1 cellular context compared by ENCODE assay signal in the genomic region with DNA sequence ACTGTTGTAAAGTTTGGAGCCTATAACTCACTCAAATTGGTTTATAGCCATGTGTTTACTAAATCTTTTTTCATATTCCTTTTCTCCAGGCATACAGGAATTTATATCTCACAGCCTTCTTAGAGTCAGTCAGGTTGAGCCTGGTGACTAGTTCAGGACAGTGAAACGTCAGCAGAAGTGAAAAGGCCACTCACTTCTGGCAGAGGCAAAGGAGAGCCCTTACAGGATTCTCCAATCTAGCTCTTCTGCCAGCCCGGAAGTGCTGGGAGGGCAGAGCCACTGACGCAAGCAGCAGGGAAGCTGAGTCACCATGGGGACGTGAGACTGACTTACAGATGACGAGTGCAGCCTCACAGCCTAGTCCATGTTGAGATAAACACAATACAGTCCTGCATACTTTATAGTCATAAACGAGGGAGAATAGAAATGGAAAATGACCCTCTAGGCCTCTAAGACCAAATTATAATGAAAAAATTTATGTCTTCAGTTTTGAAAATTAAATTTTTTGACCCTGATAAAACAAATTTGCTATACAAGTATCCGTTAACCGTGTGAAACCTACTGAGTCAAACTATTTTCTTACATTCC.
TF ChIP-seq lines count a peak whose summit lies in the region.

No MANE protein-coding gene starts in this region.

TF ChIP-seq in K562, 482 proteins besides CTCF, POLR2A, EP300 and RAD21 (continued from another document and continues in another):
- TF ChIP-seq, protein P1, sequence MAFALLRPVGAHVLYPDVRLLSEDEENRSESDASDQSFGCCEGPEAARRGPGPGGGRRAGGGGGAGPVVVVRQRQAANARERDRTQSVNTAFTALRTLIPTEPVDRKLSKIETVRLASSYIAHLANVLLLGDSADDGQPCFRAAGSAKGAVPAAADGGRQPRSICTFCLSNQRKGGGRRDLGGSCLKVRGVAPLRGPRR (CRISPR knock-in tag; IDR thresholded peaks at IDR 0.05): no peak
- TF ChIP-seq, protein P2, sequence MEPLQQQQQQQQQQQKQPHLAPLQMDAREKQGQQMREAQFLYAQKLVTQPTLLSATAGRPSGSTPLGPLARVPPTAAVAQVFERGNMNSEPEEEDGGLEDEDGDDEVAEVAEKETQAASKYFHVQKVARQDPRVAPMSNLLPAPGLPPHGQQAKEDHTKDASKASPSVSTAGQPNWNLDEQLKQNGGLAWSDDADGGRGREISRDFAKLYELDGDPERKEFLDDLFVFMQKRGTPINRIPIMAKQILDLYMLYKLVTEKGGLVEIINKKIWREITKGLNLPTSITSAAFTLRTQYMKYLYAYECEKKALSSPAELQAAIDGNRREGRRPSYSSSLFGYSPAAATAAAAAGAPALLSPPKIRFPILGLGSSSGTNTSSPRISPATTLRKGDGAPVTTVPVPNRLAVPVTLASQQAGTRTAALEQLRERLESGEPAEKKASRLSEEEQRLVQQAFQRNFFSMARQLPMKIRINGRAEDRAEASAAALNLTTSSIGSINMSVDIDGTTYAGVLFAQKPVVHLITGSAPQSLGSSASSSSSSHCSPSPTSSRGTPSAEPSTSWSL (CRISPR knock-in tag; IDR thresholded peaks at IDR 0.05; ENCODE audit: borderline replicate concordance): no peak
- TF ChIP-seq, protein P3, sequence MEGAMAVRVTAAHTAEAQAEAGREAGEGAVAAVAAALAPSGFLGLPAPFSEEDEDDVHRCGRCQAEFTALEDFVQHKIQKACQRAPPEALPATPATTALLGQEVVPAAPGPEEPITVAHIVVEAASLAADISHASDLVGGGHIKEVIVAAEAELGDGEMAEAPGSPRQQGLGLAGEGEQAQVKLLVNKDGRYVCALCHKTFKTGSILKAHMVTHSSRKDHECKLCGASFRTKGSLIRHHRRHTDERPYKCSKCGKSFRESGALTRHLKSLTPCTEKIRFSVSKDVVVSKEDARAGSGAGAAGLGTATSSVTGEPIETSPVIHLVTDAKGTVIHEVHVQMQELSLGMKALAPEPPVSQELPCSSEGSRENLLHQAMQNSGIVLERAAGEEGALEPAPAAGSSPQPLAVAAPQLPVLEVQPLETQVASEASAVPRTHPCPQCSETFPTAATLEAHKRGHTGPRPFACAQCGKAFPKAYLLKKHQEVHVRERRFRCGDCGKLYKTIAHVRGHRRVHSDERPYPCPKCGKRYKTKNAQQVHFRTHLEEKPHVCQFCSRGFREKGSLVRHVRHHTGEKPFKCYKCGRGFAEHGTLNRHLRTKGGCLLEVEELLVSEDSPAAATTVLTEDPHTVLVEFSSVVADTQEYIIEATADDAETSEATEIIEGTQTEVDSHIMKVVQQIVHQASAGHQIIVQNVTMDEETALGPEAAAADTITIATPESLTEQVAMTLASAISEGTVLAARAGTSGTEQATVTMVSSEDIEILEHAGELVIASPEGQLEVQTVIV (CRISPR knock-in tag; IDR thresholded peaks at IDR 0.05; ENCODE audit: borderline replicate concordance): no peak
- TF ChIP-seq MCM3 (IDR thresholded peaks at IDR 0.05) (no peak), TOE1 (IDR thresholded peaks at IDR 0.05; ENCODE audit: borderline replicate concordance) (peak; percentile 27; the same call in 1 of the 2 replicates), TOE1 (CRISPR knock-in tag; IDR thresholded peaks at IDR 0.05; ENCODE audit: borderline replicate concordance, low read depth) (no peak), FOXJ3 (CRISPR knock-in tag; IDR thresholded peaks at IDR 0.05) (no peak), SMARCA4 (IDR thresholded peaks at IDR 0.05) (peak; percentile 76), SNIP1 (IDR thresholded peaks at IDR 0.05; ENCODE audit: low read depth) (no peak), ZNF830 (CRISPR knock-in tag; IDR thresholded peaks at IDR 0.05) (no peak), ZNF140 (CRISPR knock-in tag; IDR thresholded peaks at IDR 0.05) (no peak), ETS2 (tag; IDR thresholded peaks at IDR 0.05; ENCODE audit: borderline replicate concordance, poor library complexity, severe bottlenecking) (no peak), TARDBP (IDR thresholded peaks at IDR 0.05) (no peak; the same call in 1 of the 2 replicates), TSC22D4 (tag; IDR thresholded peaks at IDR 0.05) (no peak), RCOR1 (IDR thresholded peaks at IDR 0.05; ENCODE audit: borderline replicate concordance in 1 of 2, low read depth in 2 of 2, low read length in 2 of 2) (peak in 1 of 2 experiments; percentile 92; a peak in 2 of 4 replicates), PHF20 (IDR thresholded peaks at IDR 0.05; ENCODE audit: partially characterized antibody) (no peak), SRSF1 (IDR thresholded peaks at IDR 0.05; ENCODE audit: low read depth, low read length) (no peak), SIN3B (IDR thresholded peaks at IDR 0.05; ENCODE audit: low read depth) (no peak), TFAM (CRISPR knock-in tag; conservative IDR thresholded peaks at IDR 0.05) (no peak), ETV6 (IDR thresholded peaks at IDR 0.05; ENCODE audit: borderline replicate concordance in 1 of 2, low read depth in 2 of 2, low read length in 1 of 2) (0 out of 4 replicates have a peak, but pooled peaks of 1 of the 2 experiments have one; percentile 46), ETV6 (CRISPR knock-in tag; IDR thresholded peaks at IDR 0.05; ENCODE audit: borderline replicate concordance) (no peak), SRSF7 (optimal IDR thresholded peaks at IDR 0.05; ENCODE audit: low read depth, low read length) (no peak), SMARCC2 (IDR thresholded peaks at IDR 0.05; ENCODE audit: low read depth) (0 out of 2 replicates have a peak, but pooled peaks have one; percentile 18), L3MBTL2 (IDR thresholded peaks at IDR 0.05) (peak; percentile 53)
- TF ChIP-seq, protein P4, sequence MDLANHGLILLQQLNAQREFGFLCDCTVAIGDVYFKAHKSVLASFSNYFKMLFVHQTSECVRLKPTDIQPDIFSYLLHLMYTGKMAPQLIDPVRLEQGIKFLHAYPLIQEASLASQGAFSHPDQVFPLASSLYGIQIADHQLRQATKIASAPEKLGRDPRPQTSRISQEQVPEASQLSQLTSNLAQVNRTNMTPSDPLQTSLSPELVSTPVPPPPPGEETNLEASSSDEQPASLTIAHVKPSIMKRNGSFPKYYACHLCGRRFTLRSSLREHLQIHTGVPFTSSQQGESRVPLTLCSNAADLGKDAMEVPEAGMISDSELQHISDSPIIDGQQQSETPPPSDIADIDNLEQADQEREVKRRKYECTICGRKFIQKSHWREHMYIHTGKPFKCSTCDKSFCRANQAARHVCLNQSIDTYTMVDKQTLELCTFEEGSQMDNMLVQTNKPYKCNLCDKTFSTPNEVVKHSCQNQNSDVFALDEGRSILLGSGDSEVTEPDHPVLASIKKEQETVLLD (IDR thresholded peaks at IDR 0.05): no peak; the same call in 1 of the 2 replicates
- TF ChIP-seq, protein P5, sequence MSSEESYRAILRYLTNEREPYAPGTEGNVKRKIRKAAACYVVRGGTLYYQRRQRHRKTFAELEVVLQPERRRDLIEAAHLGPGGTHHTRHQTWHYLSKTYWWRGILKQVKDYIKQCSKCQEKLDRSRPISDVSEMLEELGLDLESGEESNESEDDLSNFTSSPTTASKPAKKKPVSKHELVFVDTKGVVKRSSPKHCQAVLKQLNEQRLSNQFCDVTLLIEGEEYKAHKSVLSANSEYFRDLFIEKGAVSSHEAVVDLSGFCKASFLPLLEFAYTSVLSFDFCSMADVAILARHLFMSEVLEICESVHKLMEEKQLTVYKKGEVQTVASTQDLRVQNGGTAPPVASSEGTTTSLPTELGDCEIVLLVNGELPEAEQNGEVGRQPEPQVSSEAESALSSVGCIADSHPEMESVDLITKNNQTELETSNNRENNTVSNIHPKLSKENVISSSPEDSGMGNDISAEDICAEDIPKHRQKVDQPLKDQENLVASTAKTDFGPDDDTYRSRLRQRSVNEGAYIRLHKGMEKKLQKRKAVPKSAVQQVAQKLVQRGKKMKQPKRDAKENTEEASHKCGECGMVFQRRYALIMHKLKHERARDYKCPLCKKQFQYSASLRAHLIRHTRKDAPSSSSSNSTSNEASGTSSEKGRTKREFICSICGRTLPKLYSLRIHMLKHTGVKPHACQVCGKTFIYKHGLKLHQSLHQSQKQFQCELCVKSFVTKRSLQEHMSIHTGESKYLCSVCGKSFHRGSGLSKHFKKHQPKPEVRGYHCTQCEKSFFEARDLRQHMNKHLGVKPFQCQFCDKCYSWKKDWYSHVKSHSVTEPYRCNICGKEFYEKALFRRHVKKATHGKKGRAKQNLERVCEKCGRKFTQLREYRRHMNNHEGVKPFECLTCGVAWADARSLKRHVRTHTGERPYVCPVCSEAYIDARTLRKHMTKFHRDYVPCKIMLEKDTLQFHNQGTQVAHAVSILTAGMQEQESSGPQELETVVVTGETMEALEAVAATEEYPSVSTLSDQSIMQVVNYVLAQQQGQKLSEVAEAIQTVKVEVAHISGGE (CRISPR knock-in tag; IDR thresholded peaks at IDR 0.05): no peak
- TF ChIP-seq, protein P6, sequence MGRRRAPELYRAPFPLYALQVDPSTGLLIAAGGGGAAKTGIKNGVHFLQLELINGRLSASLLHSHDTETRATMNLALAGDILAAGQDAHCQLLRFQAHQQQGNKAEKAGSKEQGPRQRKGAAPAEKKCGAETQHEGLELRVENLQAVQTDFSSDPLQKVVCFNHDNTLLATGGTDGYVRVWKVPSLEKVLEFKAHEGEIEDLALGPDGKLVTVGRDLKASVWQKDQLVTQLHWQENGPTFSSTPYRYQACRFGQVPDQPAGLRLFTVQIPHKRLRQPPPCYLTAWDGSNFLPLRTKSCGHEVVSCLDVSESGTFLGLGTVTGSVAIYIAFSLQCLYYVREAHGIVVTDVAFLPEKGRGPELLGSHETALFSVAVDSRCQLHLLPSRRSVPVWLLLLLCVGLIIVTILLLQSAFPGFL (CRISPR knock-in tag; IDR thresholded peaks at IDR 0.05): no peak
- TF ChIP-seq, protein P7, sequence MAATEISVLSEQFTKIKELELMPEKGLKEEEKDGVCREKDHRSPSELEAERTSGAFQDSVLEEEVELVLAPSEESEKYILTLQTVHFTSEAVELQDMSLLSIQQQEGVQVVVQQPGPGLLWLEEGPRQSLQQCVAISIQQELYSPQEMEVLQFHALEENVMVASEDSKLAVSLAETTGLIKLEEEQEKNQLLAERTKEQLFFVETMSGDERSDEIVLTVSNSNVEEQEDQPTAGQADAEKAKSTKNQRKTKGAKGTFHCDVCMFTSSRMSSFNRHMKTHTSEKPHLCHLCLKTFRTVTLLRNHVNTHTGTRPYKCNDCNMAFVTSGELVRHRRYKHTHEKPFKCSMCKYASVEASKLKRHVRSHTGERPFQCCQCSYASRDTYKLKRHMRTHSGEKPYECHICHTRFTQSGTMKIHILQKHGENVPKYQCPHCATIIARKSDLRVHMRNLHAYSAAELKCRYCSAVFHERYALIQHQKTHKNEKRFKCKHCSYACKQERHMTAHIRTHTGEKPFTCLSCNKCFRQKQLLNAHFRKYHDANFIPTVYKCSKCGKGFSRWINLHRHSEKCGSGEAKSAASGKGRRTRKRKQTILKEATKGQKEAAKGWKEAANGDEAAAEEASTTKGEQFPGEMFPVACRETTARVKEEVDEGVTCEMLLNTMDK (IDR thresholded peaks at IDR 0.05; ENCODE audit: borderline replicate concordance, insufficient read depth, low read depth, low read length, poor library complexity, severe bottlenecking): no peak
- TF ChIP-seq, protein P8, sequence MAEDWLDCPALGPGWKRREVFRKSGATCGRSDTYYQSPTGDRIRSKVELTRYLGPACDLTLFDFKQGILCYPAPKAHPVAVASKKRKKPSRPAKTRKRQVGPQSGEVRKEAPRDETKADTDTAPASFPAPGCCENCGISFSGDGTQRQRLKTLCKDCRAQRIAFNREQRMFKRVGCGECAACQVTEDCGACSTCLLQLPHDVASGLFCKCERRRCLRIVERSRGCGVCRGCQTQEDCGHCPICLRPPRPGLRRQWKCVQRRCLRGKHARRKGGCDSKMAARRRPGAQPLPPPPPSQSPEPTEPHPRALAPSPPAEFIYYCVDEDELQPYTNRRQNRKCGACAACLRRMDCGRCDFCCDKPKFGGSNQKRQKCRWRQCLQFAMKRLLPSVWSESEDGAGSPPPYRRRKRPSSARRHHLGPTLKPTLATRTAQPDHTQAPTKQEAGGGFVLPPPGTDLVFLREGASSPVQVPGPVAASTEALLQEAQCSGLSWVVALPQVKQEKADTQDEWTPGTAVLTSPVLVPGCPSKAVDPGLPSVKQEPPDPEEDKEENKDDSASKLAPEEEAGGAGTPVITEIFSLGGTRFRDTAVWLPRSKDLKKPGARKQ (CRISPR knock-in tag; IDR thresholded peaks at IDR 0.05): no peak
- TF ChIP-seq, protein P9, sequence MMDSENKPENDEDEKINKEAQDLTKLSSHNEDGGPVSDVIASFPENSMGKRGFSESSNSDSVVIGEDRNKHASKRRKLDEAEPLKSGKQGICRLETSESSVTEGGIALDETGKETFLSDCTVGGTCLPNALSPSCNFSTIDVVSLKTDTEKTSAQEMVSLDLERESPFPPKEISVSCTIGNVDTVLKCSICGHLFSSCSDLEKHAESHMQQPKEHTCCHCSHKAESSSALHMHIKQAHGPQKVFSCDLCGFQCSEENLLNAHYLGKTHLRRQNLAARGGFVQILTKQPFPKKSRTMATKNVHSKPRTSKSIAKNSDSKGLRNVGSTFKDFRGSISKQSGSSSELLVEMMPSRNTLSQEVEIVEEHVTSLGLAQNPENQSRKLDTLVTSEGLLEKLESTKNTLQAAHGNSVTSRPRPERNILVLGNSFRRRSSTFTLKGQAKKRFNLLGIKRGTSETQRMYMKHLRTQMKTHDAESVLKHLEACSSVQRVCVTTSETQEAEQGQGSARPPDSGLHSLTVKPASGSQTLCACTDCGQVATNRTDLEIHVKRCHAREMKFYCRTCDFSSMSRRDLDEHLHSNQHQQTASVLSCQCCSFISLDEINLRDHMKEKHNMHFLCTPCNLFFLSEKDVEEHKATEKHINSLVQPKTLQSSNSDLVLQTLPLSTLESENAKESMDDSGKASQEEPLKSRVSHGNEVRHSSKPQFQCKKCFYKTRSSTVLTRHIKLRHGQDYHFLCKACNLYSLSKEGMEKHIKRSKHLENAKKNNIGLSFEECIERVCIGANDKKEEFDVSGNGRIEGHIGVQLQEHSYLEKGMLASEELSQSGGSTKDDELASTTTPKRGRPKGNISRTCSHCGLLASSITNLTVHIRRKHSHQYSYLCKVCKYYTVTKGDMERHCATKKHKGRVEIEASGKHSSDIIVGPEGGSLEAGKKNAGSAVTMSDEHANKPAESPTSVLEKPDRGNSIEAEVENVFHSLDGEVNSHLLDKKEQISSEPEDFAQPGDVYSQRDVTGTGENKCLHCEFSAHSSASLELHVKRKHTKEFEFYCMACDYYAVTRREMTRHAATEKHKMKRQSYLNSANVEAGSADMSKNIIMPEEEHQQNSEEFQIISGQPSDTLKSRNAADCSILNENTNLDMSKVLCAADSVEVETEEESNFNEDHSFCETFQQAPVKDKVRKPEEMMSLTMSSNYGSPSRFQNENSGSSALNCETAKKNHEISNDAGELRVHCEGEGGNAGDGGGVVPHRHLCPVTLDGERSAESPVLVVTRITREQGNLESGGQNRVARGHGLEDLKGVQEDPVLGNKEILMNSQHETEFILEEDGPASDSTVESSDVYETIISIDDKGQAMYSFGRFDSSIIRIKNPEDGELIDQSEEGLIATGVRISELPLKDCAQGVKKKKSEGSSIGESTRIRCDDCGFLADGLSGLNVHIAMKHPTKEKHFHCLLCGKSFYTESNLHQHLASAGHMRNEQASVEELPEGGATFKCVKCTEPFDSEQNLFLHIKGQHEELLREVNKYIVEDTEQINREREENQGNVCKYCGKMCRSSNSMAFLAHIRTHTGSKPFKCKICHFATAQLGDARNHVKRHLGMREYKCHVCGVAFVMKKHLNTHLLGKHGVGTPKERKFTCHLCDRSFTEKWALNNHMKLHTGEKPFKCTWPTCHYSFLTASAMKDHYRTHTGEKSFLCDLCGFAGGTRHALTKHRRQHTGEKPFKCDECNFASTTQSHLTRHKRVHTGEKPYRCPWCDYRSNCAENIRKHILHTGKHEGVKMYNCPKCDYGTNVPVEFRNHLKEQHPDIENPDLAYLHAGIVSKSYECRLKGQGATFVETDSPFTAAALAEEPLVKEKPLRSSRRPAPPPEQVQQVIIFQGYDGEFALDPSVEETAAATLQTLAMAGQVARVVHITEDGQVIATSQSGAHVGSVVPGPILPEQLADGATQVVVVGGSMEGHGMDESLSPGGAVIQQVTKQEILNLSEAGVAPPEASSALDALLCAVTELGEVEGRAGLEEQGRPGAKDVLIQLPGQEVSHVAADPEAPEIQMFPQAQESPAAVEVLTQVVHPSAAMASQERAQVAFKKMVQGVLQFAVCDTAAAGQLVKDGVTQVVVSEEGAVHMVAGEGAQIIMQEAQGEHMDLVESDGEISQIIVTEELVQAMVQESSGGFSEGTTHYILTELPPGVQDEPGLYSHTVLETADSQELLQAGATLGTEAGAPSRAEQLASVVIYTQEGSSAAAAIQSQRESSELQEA (IDR thresholded peaks at IDR 0.05; ENCODE audit: low read depth): no peak
